ENCODE assay signal across 10 cellular contexts in the genomic region with DNA sequence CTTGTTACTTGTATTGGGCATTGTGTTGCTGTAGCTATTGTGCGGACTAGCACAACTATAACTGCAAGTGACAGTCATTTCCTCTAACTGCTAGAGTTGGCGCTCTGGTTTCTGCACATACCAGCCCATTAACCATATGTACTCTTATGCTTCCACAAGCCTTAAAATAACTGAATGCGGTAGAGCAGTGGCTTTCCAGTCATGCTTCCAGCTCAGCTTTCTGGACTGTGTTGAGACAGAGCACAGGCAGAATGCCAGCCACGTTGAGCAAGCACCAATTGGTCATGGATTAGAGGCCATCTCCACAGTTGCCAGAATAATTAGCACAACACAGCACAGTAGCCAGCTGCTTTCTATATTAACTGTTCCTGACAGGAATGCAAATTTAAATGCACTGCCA. TPM values are rescaled to one million over a fixed set of nuclear protein-coding genes. Genes with fewer than 3 reads are reported as not detected.
DNase-seq lines count a peak whose midpoint lies in the region; ATAC-seq and TF ChIP-seq lines count a peak whose summit lies in the region.
"Had no signal": no experiment of that assay in that cellular context is flagged by ENCODE, and none has a peak within 500 bp of the region (broad histone marks: within the 10 kb centered on the region; RNA-seq: fewer than 3 reads in every experiment).

No MANE protein-coding gene starts in this region.

- no peaks in the 10 kb centered on the region for H3K4me1 ChIP-seq in ectodermal cell (ENCODE audit: control insufficient read depth, insufficient read depth, low read length)
- H3K4me1 ChIP-seq in mucosa of descending colon (ENCODE audit: low read depth): no peaks in the 10 kb centered on the region
- no peaks in the 10 kb centered on the region for H3K4me1 ChIP-seq in PC-9 (replicated peaks; ENCODE audit: insufficient read depth)
- H3K4me1 ChIP-seq: breast epithelium had no signal

- no peaks in the 10 kb centered on the region for H3K9me2 ChIP-seq in PC-9 (ENCODE audit: insufficient read depth)

- DNase-seq in AG09319 (ENCODE audit: extremely low read depth, low read depth) (peak; percentile 91), NCI-H2029 treated with DMSO at 0.1 percent for 48 hours (lab: John Stamatoyannopoulos, UW) (peak; percentile 47), mucosa of descending colon (peak; percentile 48 to 56 (median 55)), PC-9 (no peak)
- no peak for DNase-seq in stimulated activated CD4-positive, alpha-beta T cell treated with anti-CD3 and anti-CD28 coated beads, Interleukin-4, amount 100 ng/mL, for 24 hours
- DNase-seq: NCI-H1436 had no signal

- no peaks in the 10 kb centered on the region for H3K79me2 ChIP-seq in PC-9 (ENCODE audit: low read depth)

- CTCF ChIA-PET in PC-9 (lab: Charles Lee): no interaction called here

- no peak overlapping the region for H3K4me2 ChIP-seq in PC-9

- H3K27ac ChIP-seq in ectodermal cell (ENCODE audit: insufficient read depth, low read depth, low read length, poor library complexity, severe bottlenecking) (peak overlapping the region; percentile 26), PC-9 (no peak overlapping the region)
- H3K27ac ChIP-seq: breast epithelium had no signal

- TF ChIP-seq CTCF in AG09319 (IDR thresholded peaks at IDR 0.05; ENCODE audit: low read depth, low read length) (no peak), mucosa of descending colon (IDR thresholded peaks at IDR 0.05) (no peak), PC-9 (conservative IDR thresholded peaks at IDR 0.05) (no peak)

- WGBS in ectodermal cell, 2 experiments: 85 to 93% methylated on average over 4 of the region's 4 CpGs

- BruUV-seq in PC-9 (replicated peaks; lab: Mats Ljungman, UMichigan): no TSS peak

- POLR2A ChIA-PET in PC-9 (lab: Charles Lee; ENCODE audit: unreplicated experiment): no interaction called here

- no peaks in the 10 kb centered on the region for H4K20me1 ChIP-seq in PC-9 (ENCODE audit: insufficient read depth)

- H2AFZ ChIP-seq in PC-9: no peak overlapping the region

- H3K27me3 ChIP-seq in ectodermal cell (ENCODE audit: control insufficient read depth, insufficient read depth, low read length, poor library complexity, severe bottlenecking): no peaks in the 10 kb centered on the region
- no peaks in the 10 kb centered on the region for H3K27me3 ChIP-seq in PC-9 (ENCODE audit: insufficient read depth, low read depth)
- H3K27me3 ChIP-seq: breast epithelium had no signal

- no peaks in the 10 kb centered on the region for H3F3A ChIP-seq in PC-9 (ENCODE audit: insufficient read depth, low read depth)

- H3K9me3 ChIP-seq in ectodermal cell (ENCODE audit: control insufficient read depth, low read length): no peaks in the 10 kb centered on the region
- H3K9me3 ChIP-seq in mucosa of descending colon: no peaks in the 10 kb centered on the region
- H3K9me3 ChIP-seq in PC-9 (ENCODE audit: insufficient read depth, low read depth): no peaks in the 10 kb centered on the region
- H3K9me3 ChIP-seq: breast epithelium had no signal

- no peak overlapping the region for H3K4me3 ChIP-seq in ectodermal cell (ENCODE audit: insufficient read depth, low read depth, low read length)
- no peak overlapping the region for H3K4me3 ChIP-seq in mucosa of descending colon
- H3K4me3 ChIP-seq in PC-9: no peak overlapping the region
- H3K4me3 ChIP-seq: breast epithelium had no signal

- H3K36me3 ChIP-seq in ectodermal cell (ENCODE audit: control insufficient read depth, insufficient read depth, low read length): peaks cover 6% of the 10 kb centered on the region
- H3K36me3 ChIP-seq in mucosa of descending colon (ENCODE audit: low read depth): no peaks in the 10 kb centered on the region
- 0 out of 2 replicates have a peak, but pooled peaks cover 3% of the 10 kb centered on the region for H3K36me3 ChIP-seq in PC-9 (ENCODE audit: low read depth)

- intact Hi-C loops in mucosa of descending colon (cut with DNase I, micrococcal nuclease): no loop called here
- intact Hi-C loops in PC-9 (cut with micrococcal nuclease; ENCODE audit: unreplicated experiment): no loop called here

- ATAC-seq in mucosa of descending colon: peak; percentile 61
- no peak for ATAC-seq in GM19324 (IDR thresholded peaks at IDR 0.05; ENCODE audit: low FRiP score, unreplicated experiment)
- ATAC-seq in GM18907 (IDR thresholded peaks at IDR 0.05; ENCODE audit: unreplicated experiment): no peak

RNA-seq across cellular contexts. Expression of a gene that starts 12.2 kb away (rescaled TPM):
- 17.0 TPM for polyA plus RNA-seq in ectodermal cell (2013, experiment 1 of 4)
- polyA plus RNA-seq in ectodermal cell (2013, experiment 2 of 4): 16.3 TPM
- 14.3 TPM for polyA plus RNA-seq in ectodermal cell (2013, experiment 3 of 4)
- 14.6 TPM for polyA plus RNA-seq in ectodermal cell (2013, experiment 4 of 4)
- 10 to 100 TPM; 16.8 to 24.0 (median 19.3) TPM for total RNA-seq in mucosa of descending colon
- total RNA-seq in PC-9 (2021): 20.1 and 24.0 TPM in 2 replicates

RNA-seq across cellular contexts. Expression of a gene that starts 12.4 kb away (rescaled TPM):
- polyA plus RNA-seq in ectodermal cell (2013, experiment 1 of 4): 18.8 TPM
- polyA plus RNA-seq in ectodermal cell (2013, experiment 2 of 4): 21.0 TPM
- polyA plus RNA-seq in ectodermal cell (2013, experiment 3 of 4): 18.8 TPM
- polyA plus RNA-seq in ectodermal cell (2013, experiment 4 of 4): 20.3 TPM
- total RNA-seq in mucosa of descending colon (10 to 100 TPM; 19.5 to 29.7 (median 26.4) TPM), PC-9 (2021) (15.9 and 19.5 TPM in 2 replicates)

Comparison
In these comparisons a context has a peak if more than half of its experiments do, and no peak if none do; other contexts are left out.
1. DNase-seq: peak in AG09319 (single experiment), NCI-H2029 treated with DMSO at 0.1 percent for 48 hours (single experiment) and mucosa of descending colon (3 of 3); none in stimulated activated CD4-positive, alpha-beta T cell treated with anti-CD3 and anti-CD28 coated beads, Interleukin-4, amount 100 ng/mL, for 24 hours (single experiment) and PC-9 (0 of 2).